In the genomic region with DNA sequence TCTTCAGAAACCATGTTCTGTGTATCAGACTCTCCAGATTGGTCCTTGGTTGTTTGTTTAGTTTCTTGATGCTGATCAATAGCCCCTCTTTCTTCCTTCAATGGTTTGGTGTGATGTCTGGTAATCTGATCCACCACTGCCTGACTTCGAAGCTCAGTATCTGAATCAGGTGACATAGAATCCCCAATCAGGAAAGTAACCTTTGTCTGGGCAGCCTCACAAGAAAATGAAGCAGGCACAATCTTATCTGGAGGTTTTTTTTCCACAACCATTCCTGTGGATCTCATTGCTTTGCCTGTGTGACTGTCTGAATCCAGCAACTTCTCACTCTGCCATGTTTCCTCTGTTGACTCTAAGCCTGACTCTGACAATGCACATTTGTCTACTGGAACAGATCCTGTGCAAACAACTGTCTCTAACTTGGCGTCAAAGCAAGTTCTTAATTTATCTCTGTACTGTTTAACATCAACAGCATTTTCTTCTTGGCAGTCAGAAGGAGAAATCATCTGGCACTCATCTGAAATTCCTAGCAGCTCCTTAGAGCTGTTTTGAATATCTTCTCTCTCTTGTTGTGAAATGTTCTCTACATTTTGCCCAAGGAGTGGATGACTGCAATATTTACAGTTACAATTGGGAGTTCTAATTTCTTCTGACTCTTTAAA, we compare ENCODE assay signal across 8 cellular contexts. TPM values are rescaled to one million over a fixed set of nuclear protein-coding genes. Genes with fewer than 3 reads are reported as not detected.
DNase-seq lines count a peak whose midpoint lies in the region; ATAC-seq and TF ChIP-seq lines count a peak whose summit lies in the region.

No MANE protein-coding gene starts in this region.

- DNase-seq in GM04503 (ENCODE audit: low read depth) (peak; percentile 98), amniotic stem cell (lab: John Stamatoyannopoulos, UW) (peak; percentile 11), hippocampal formation (lab: John Stamatoyannopoulos, UW) (peak; percentile 4 to 90), sigmoid colon (no peak), DMS153 (lab: John Stamatoyannopoulos, UW) (no peak), posterior vena cava (ENCODE audit: low spot score) (no peak), KG1 (lab: John Stamatoyannopoulos, UW) (no peak)

- 45 to 61% methylated on average over 2 of the region's 2 CpGs for WGBS in sigmoid colon, 2 donors

- TF ChIP-seq POLR2A in sigmoid colon (IDR thresholded peaks at IDR 0.05) = no peak

- TF ChIP-seq EP300 in sigmoid colon (IDR thresholded peaks at IDR 0.05) = peak; percentile 27 to 86 (median 81)

- H3K27me3 ChIP-seq in sigmoid colon = no peaks in the 10 kb centered on the region

- TF ChIP-seq CTCF in sigmoid colon (IDR thresholded peaks at IDR 0.05) = no peak

- no peak for ATAC-seq in HG03520 (IDR thresholded peaks at IDR 0.05; ENCODE audit: unreplicated experiment)

- H3K27ac ChIP-seq in sigmoid colon = peak overlapping the region; percentile 76 to 90 (median 86)

- H3K9me3 ChIP-seq in sigmoid colon = no peaks in the 10 kb centered on the region

- H3K36me3 ChIP-seq in sigmoid colon = peaks cover 0 to 55% (median 10%) of the 10 kb centered on the region in 4 donors

- no peak overlapping the region for H3K4me3 ChIP-seq in sigmoid colon

- H3K4me1 ChIP-seq in sigmoid colon = peaks cover 0 to 70% (median 54%) of the 10 kb centered on the region in 4 donors

- intact Hi-C loops in sigmoid colon (cut with DNase I) = loop anchor here (2.0 kb wide), 2 partner anchors 37 to 125 kb away; partner anchors contain the start of genes FNIP1 and RAPGEF6
- intact Hi-C loops in posterior vena cava (cut with DNase I) = no loop called here

RNA-seq across cellular contexts. Expression of gene RAPGEF6, which starts 37.1 kb away (rescaled TPM):
- total RNA-seq in sigmoid colon = 10 to 100 TPM; 16.1 to 30.5 (median 18.6) TPM
- polyA plus RNA-seq in sigmoid colon = 1 to 10 TPM; 1.8 to 8.0 (median 2.1) TPM
- 10 to 100 TPM; 18.9 to 19.9 TPM for total RNA-seq in posterior vena cava

Comparison
In these comparisons a context has a peak if more than half of its experiments do, and no peak if none do; other contexts are left out.
1. DNase-seq: peak in GM04503 (single experiment), amniotic stem cell (single experiment) and hippocampal formation (2 of 2); none in sigmoid colon (single experiment), DMS153 (single experiment), posterior vena cava (single experiment) and KG1 (single experiment).